Comparison of ENCODE assay signal across 26 cellular contexts in genomic region chr12:20704860-20705259, GRCh38. TPM values are rescaled to one million over a fixed set of nuclear protein-coding genes. Genes with fewer than 3 reads are reported as not detected.
"Had no signal": no experiment of that assay in that cellular context is flagged by ENCODE, and none has a peak within 500 bp of the region (broad histone marks: within the 10 kb centered on the region; RNA-seq: fewer than 3 reads in every experiment).

No MANE protein-coding gene starts in this region.

- H3K4me3 ChIP-seq: heart right ventricle, hepatocyte, left ventricle myocardium inferior, lung, neural progenitor cell, psoas muscle, right atrium auricular region, right lobe of liver, smooth muscle cell, stomach, testis, thyroid gland, upper lobe of right lung had no signal

- ATAC-seq: heart right ventricle; natural killer cell; psoas muscle; right lobe of liver; stimulated activated naive B cell treated with anti-CD40 and anti-IgM and Interleukin-4, amounts not matched to agents 10 μg/mL and 1 μg/mL and 100 μg/mL, for 72 hours; stimulated activated naive CD8-positive, alpha-beta T cell treated with anti-CD3 and anti-CD28 coated beads, Interleukin-15, Interleukin-2, amounts not matched to agents 100 U/mL and 50 U/mL, for 24 hours; upper lobe of right lung had no signal

- DNase-seq: heart right ventricle; islet precursor cell; left ventricle myocardium inferior; natural killer cell; nephron progenitor cell; occipital lobe; psoas muscle; right lobe of liver; stimulated activated CD4-positive, alpha-beta T cell treated with anti-CD3 and anti-CD28 coated beads, Interleukin-1b, Interleukin-23, amount 100 ng/mL, for 48 hours; stimulated activated CD4-positive, alpha-beta T cell treated with anti-CD3 and anti-CD28 coated beads, Interleukin-2, amount 100 ng/mL, for 48 hours; stimulated activated naive B cell treated with anti-CD40 and anti-IgM and Interleukin-4, amounts not matched to agents 10 μg/mL and 1 μg/mL and 100 μg/mL, for 72 hours; stimulated activated naive CD8-positive, alpha-beta T cell treated with anti-CD3 and anti-CD28 coated beads, Interleukin-15, Interleukin-2, amounts not matched to agents 100 U/mL and 50 U/mL, for 24 hours; stomach; testis; thyroid gland; trophoblast cell; upper lobe of right lung had no signal

RNA-seq across cellular contexts. Expression of gene SLCO1C1, which starts 9.7 kb away (rescaled TPM):
- total RNA-seq: kidney epithelial cell, lower leg skin, natural killer cell, psoas muscle, renal cortical epithelial cell, right lobe of liver, skeletal muscle tissue had no signal
